Comparison of ENCODE assay signal across 1 cellular context in the genomic region with DNA sequence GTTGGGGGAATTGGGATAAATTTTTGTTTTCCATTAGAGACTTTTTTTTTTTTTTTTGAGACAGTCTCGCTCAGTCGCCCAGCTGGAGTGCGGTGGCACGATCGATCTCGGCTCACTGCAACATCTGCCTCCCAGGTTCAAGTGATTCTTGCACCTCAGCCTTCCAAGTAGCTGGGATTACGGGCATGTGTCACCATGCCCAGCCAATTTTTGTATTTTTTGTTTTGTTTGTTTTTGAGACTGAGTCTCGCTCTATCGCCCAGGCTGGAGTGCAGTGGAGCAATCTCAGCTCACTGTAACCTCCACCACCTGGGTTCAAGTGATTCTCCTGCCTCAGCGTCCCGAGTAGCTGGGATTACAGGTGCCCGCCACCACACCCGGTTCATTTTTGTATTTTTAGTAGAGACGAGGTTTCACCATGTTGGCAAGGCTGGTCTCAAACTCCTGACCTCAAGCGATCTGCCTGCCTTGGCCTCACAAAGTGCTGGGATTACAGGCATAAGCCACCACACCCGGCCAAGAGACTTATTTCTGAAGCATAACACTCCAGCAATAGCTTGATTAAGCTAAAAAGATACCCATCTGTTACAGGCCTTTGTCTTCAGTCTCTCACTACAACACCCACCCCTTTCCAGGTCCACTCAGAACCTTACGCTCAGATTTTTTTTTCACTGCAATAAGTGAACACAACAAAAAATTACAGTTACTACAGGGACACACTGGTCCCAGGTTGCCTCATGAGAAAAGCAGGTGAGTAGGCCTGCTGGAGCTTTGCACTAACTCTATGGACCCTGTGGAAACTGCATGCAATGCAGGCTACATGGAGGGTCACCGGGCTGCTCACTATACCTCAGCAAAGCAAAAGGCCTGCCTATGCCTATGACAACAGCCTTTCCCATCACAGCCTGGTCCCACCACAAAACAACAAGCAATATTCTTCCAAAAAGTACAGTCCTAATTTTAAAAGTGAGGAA.
TF ChIP-seq lines count a peak whose summit lies in the region.

No MANE protein-coding gene starts in this region.

TF ChIP-seq in GM12878, 131 proteins besides CTCF, POLR2A, EP300 and RAD21:
- TF ChIP-seq IRF5 (IDR thresholded peaks at IDR 0.05; ENCODE audit: borderline replicate concordance) (no peak), MLLT1 (IDR thresholded peaks at IDR 0.05) (no peak), IKZF2 (IDR thresholded peaks at IDR 0.05) (no peak), SRF (IDR thresholded peaks at IDR 0.05; ENCODE audit: low read depth in 2 of 2, low read length in 2 of 2) (no peak), JUNB (IDR thresholded peaks at IDR 0.05) (no peak)
TF ChIP-seq in GM12878: peak in this region for 0.
